21 cellular contexts compared by ENCODE assay signal in the genomic region with DNA sequence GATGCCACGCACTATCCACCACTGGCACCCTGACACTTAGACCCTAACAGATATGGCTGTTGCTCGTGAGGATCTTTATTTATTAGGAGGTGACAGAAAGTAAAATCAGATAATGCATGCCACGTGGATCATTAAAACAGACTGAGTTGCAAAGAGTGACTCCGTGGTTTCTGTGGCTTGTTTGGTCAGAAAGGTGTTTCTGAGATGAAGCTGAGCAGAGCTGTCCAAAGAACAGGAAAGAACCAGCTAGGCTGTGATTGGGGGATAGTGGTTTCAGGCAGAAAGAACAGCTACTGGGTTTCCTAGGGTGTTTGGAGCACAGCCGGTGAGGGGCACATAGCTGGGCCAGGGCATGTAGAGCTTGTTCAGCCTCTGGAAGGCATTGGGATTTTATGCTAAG. TPM values are rescaled to one million over a fixed set of nuclear protein-coding genes. Genes with fewer than 3 reads are reported as not detected.
DNase-seq lines count a peak whose midpoint lies in the region; ATAC-seq and TF ChIP-seq lines count a peak whose summit lies in the region.
"Had no signal": no experiment of that assay in that cellular context is flagged by ENCODE, and none has a peak within 500 bp of the region (broad histone marks: within the 10 kb centered on the region; RNA-seq: fewer than 3 reads in every experiment).

No MANE protein-coding gene starts in this region.

- H3K36me3 ChIP-seq in neutrophil: peaks cover 83% of the 10 kb centered on the region

- H3K4me1 Mint-ChIP-seq in activated naive CD4-positive, alpha-beta T cell treated with anti-CD3 and anti-CD28 coated beads for 36 hours (ENCODE audit: low read depth): no peaks in the 10 kb centered on the region
- H3K4me1 Mint-ChIP-seq in activated naive CD4-positive, alpha-beta T cell treated with anti-CD3 and anti-CD28 coated beads, Interleukin-2, amount 10 ng/mL, durations not matched to agents 7 days and 5 days: peaks cover 16% of the 10 kb centered on the region
- H3K4me1 Mint-ChIP-seq in brain: peaks cover 27% of the 10 kb centered on the region

- no peak overlapping the region for H3K4me3 Mint-ChIP-seq in activated naive CD4-positive, alpha-beta T cell treated with anti-CD3 and anti-CD28 coated beads for 36 hours
- H3K4me3 Mint-ChIP-seq in activated naive CD4-positive, alpha-beta T cell treated with anti-CD3 and anti-CD28 coated beads, Interleukin-2, amount 10 ng/mL, durations not matched to agents 7 days and 5 days: no peak overlapping the region
- no peak overlapping the region for H3K4me3 Mint-ChIP-seq in brain
- H3K4me3 Mint-ChIP-seq: H9; stimulated activated naive CD8-positive, alpha-beta T cell treated with anti-CD3 and anti-CD28 coated beads, Interleukin-15, Interleukin-2, amounts not matched to agents 100 ng/mL and 50 ng/mL, for 24 hours had no signal

- peak overlapping the region; percentile 81 for H3K27ac ChIP-seq in neutrophil
- H3K27ac ChIP-seq: brain microvascular endothelial cell had no signal

- H3K27me3 Mint-ChIP-seq in activated naive CD4-positive, alpha-beta T cell treated with anti-CD3 and anti-CD28 coated beads for 36 hours (ENCODE audit: low read depth): no peaks in the 10 kb centered on the region
- H3K27me3 Mint-ChIP-seq in activated naive CD4-positive, alpha-beta T cell treated with anti-CD3 and anti-CD28 coated beads, Interleukin-2, amount 10 ng/mL, durations not matched to agents 7 days and 5 days: no peaks in the 10 kb centered on the region
- no peaks in the 10 kb centered on the region for H3K27me3 Mint-ChIP-seq in brain
- H3K27me3 Mint-ChIP-seq: stimulated activated naive CD8-positive, alpha-beta T cell treated with anti-CD3 and anti-CD28 coated beads, Interleukin-15, Interleukin-2, amounts not matched to agents 100 ng/mL and 50 ng/mL, for 24 hours had no signal

- intact Hi-C loops in activated naive CD4-positive, alpha-beta T cell treated with anti-CD3 and anti-CD28 coated beads for 36 hours (cut with micrococcal nuclease): no loop called here

- H3K9me3 Mint-ChIP-seq in activated naive CD4-positive, alpha-beta T cell treated with anti-CD3 and anti-CD28 coated beads for 36 hours: no peaks in the 10 kb centered on the region
- no peaks in the 10 kb centered on the region for H3K9me3 Mint-ChIP-seq in activated naive CD4-positive, alpha-beta T cell treated with anti-CD3 and anti-CD28 coated beads, Interleukin-2, amount 10 ng/mL, durations not matched to agents 7 days and 5 days
- H3K9me3 Mint-ChIP-seq in brain: peaks cover 0 to 10% (median 4%) of the 10 kb centered on the region in 5 experiments
- H3K9me3 Mint-ChIP-seq: H9 had no signal

- no peaks in the 10 kb centered on the region for H3K27me3 ChIP-seq in neutrophil
- H3K27me3 ChIP-seq: brain microvascular endothelial cell, left lung, upper lobe of right lung had no signal

- peaks cover 42 to 44% of the 10 kb centered on the region in 2 experiments for H3K4me1 ChIP-seq in neutrophil (ENCODE audit: control insufficient read depth in 1 of 2, insufficient read depth in 1 of 2, low read depth in 1 of 2, low read length in 1 of 2)

- peak overlapping the region; percentile 22 for H3K27ac Mint-ChIP-seq in activated naive CD4-positive, alpha-beta T cell treated with anti-CD3 and anti-CD28 coated beads for 36 hours
- no peak overlapping the region for H3K27ac Mint-ChIP-seq in activated naive CD4-positive, alpha-beta T cell treated with anti-CD3 and anti-CD28 coated beads, Interleukin-2, amount 10 ng/mL, durations not matched to agents 7 days and 5 days
- peak overlapping the region in 4 of 5 experiments; percentile 36 to 88 (median 80) for H3K27ac Mint-ChIP-seq in brain
- H3K27ac Mint-ChIP-seq: stimulated activated naive CD8-positive, alpha-beta T cell treated with anti-CD3 and anti-CD28 coated beads, Interleukin-15, Interleukin-2, amounts not matched to agents 100 ng/mL and 50 ng/mL, for 24 hours had no signal

- H3K9me3 ChIP-seq in neutrophil: no peaks in the 10 kb centered on the region
- H3K9me3 ChIP-seq: left lung, upper lobe of right lung had no signal

- no peak for TF ChIP-seq CTCF in brain (conservative IDR thresholded peaks at IDR 0.05)
- TF ChIP-seq CTCF in neutrophil (IDR thresholded peaks at IDR 0.05): no peak

- no peak for ATAC-seq in GM18870 (IDR thresholded peaks at IDR 0.05; ENCODE audit: unreplicated experiment)
- ATAC-seq: activated CD4-positive, CD25-positive, alpha-beta regulatory T cell treated with anti-CD3 and anti-CD28 coated beads, Interleukin-2, amount 50 U/mL, for 24 hours; right cardiac atrium; upper lobe of right lung had no signal

- no peak overlapping the region for H3K4me3 ChIP-seq in Jurkat, Clone E6-1 (ENCODE audit: low read length)
- no peak overlapping the region for H3K4me3 ChIP-seq in neutrophil (ENCODE audit: low read depth in 1 of 2, low read length in 1 of 2)
- H3K4me3 ChIP-seq: left lung, upper lobe of right lung had no signal

- H3K36me3 Mint-ChIP-seq in activated naive CD4-positive, alpha-beta T cell treated with anti-CD3 and anti-CD28 coated beads for 36 hours (ENCODE audit: low read depth): peaks cover 48% of the 10 kb centered on the region
- H3K36me3 Mint-ChIP-seq in activated naive CD4-positive, alpha-beta T cell treated with anti-CD3 and anti-CD28 coated beads, Interleukin-2, amount 10 ng/mL, durations not matched to agents 7 days and 5 days: peaks cover 67% of the 10 kb centered on the region
- H3K36me3 Mint-ChIP-seq in brain: peaks cover 78% of the 10 kb centered on the region

- CTCF ChIA-PET in activated naive CD4-positive, alpha-beta T cell treated with anti-CD3 and anti-CD28 coated beads for 36 hours (lab: Charles Lee): interaction anchor here (0.6 to 1.0 kb wide), 2 partner anchors 12 to 72 kb away, joined by 3 read pairs; no protein-coding TSS in a partner anchor
- CTCF ChIA-PET in activated naive CD4-positive, alpha-beta T cell treated with anti-CD3 and anti-CD28 coated beads, Interleukin-2, amount 10 ng/mL, durations not matched to agents 7 days and 5 days (lab: Charles Lee): interaction anchor here (0.7 to 2.7 kb wide), 5 partner anchors 10 to 82 kb away, joined by 3 to 8 read pairs (median 4); no protein-coding TSS in a partner anchor

- no peak for DNase-seq in activated naive CD4-positive, alpha-beta T cell treated with anti-CD3 and anti-CD28 coated beads for 36 hours
- DNase-seq in activated naive CD4-positive, alpha-beta T cell treated with anti-CD3 and anti-CD28 coated beads, Interleukin-2, amount 10 ng/mL, durations not matched to agents 7 days and 5 days: no peak
- peak; percentile 24 for DNase-seq in Jurkat, Clone E6-1 (ENCODE audit: low read depth, low spot score)
- DNase-seq in DMS 273 treated with DMSO at 0.1 percent for 48 hours (lab: John Stamatoyannopoulos, UW): no peak
- DNase-seq in NCI-H1105 treated with DMSO at 0.1 percent for 48 hours (lab: John Stamatoyannopoulos, UW): no peak
- DNase-seq: ACHN, brain microvascular endothelial cell, H9, KG1, left lung, NCI-H1092, NCI-H2081 treated with DMSO at 0.1 percent for 48 hours, NCI-H524 treated with DMSO at 0.1 percent for 48 hours, occipital lobe, right cardiac atrium, upper lobe of right lung had no signal

RNA-seq across cellular contexts. Expression of gene CSGALNACT2, which starts 34.4 kb away (rescaled TPM):
- 10 to 100 TPM; 25.6 to 27.1 TPM for total RNA-seq in activated naive CD4-positive, alpha-beta T cell treated with anti-CD3 and anti-CD28 coated beads for 36 hours
- 22.8 TPM for polyA plus RNA-seq in Jurkat, Clone E6-1 (2012; ENCODE audit: insufficient read depth, insufficient read length)
- polyA plus RNA-seq in brain (ENCODE audit: insufficient read depth, low read depth, low replicate concordance): 8.0 TPM
